20 cellular contexts compared by ENCODE assay signal in the genomic region with DNA sequence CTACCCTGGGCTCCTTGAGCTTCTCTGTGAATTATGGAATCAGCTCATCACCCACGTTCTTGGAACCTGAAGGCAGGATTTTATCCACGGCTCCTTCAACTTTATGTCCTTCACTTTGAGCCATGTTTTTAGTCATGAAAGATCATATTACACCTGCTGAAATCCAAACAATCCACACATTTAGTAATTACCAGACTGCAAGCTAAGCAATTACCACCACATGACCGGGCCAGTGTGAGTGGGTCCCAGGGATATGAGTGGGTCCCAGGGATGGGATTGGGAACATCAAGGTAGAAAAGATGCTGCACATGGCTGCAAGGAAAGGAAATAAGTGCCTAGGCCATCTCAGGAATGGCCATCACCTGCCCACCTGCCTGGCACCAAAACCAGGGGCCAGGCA.
"Had no signal": no experiment of that assay in that cellular context is flagged by ENCODE, and none has a peak within 500 bp of the region (broad histone marks: within the 10 kb centered on the region; RNA-seq: fewer than 3 reads in every experiment).

No MANE protein-coding gene starts in this region.

- H3K27me3 ChIP-seq: SJSA1 had no signal

- H3K9me3 ChIP-seq: SJSA1 had no signal

- H3K4me3 Mint-ChIP-seq: T-cell had no signal

- H3K27ac Mint-ChIP-seq: T-cell had no signal

- H3K9ac ChIP-seq: KMS-11 had no signal

- H3K9me3 Mint-ChIP-seq: T-cell had no signal

- DNase-seq: IMR-90, Kasumi-1, MM.1S, NCI-H1092 treated with DMSO at 0.1 percent for 48 hours, NCI-H1436, NCI-H187, NCI-H2029 treated with DMSO at 0.1 percent for 48 hours, NCI-H2171 treated with DMSO at 0.1 percent for 48 hours, NCI-H345, NCI-H446 treated with DMSO at 0.1 percent for 48 hours, NCI-H510A treated with DMSO at 0.1 percent for 48 hours, NCI-H526 treated with DMSO at 0.1 percent for 48 hours, NCI-H774, RPMI8226, SIG-M5, SW 1271, T-cell had no signal

- H3K4me2 ChIP-seq: KMS-11 had no signal

- H3K36me3 ChIP-seq: SJSA1 had no signal

- H3K4me1 ChIP-seq: SJSA1 had no signal

- H3K4me3 ChIP-seq: SJSA1, SK-N-MC had no signal

- H3K4me1 Mint-ChIP-seq: T-cell had no signal

- H3K36me3 Mint-ChIP-seq: T-cell had no signal

- H3K27ac ChIP-seq: KMS-11, SJSA1, SK-N-MC had no signal
